Comparison of ENCODE assay signal across 9 cellular contexts in genomic region chr15:74783072-74783807, GRCh38. TPM values are rescaled to one million over a fixed set of nuclear protein-coding genes. Genes with fewer than 3 reads are reported as not detected.
DNase-seq lines count a peak whose midpoint lies in the region; ATAC-seq and TF ChIP-seq lines count a peak whose summit lies in the region.
"Had no signal": no experiment of that assay in that cellular context is flagged by ENCODE, and none has a peak within 500 bp of the region (broad histone marks: within the 10 kb centered on the region; RNA-seq: fewer than 3 reads in every experiment).

No MANE protein-coding gene starts in this region.

- H3K36me3 Mint-ChIP-seq in activated naive CD4-positive, alpha-beta T cell treated with anti-CD3 and anti-CD28 coated beads, Interleukin-2, amount 50 U/mL, for 24 hours, result peaks cover 18% of the 10 kb centered on the region

- ATAC-seq in RWPE2 (ENCODE audit: low read depth) (peak; percentile 25), omental fat pad (ENCODE audit: low FRiP score) (no peak), GM18519 (IDR thresholded peaks at IDR 0.05; ENCODE audit: low FRiP score, unreplicated experiment) (no peak), GM21619 (IDR thresholded peaks at IDR 0.05; ENCODE audit: unreplicated experiment) (no peak)

- H3K9ac ChIP-seq in mucosa of rectum (ENCODE audit: low read depth in 1 of 2, low read length in 2 of 2), result peak overlapping the region; percentile 61 to 90

- TF ChIP-seq CTCF in RWPE2 (IDR thresholded peaks at IDR 0.05; ENCODE audit: poor library complexity, severe bottlenecking) (no peak), omental fat pad (IDR thresholded peaks at IDR 0.05) (no peak)

- H3K27me3 Mint-ChIP-seq in activated naive CD4-positive, alpha-beta T cell treated with anti-CD3 and anti-CD28 coated beads, Interleukin-2, amount 50 U/mL, for 24 hours, result no peaks in the 10 kb centered on the region

- peak overlapping the region; percentile 91 for H3K4me3 Mint-ChIP-seq in activated naive CD4-positive, alpha-beta T cell treated with anti-CD3 and anti-CD28 coated beads, Interleukin-2, amount 50 U/mL, for 24 hours

- H3K4me1 Mint-ChIP-seq in activated naive CD4-positive, alpha-beta T cell treated with anti-CD3 and anti-CD28 coated beads, Interleukin-2, amount 50 U/mL, for 24 hours, result peaks cover 66% of the 10 kb centered on the region

- H3K36me3 ChIP-seq in RWPE2 (ENCODE audit: low read depth) (peaks cover 20% of the 10 kb centered on the region), mucosa of rectum (ENCODE audit: control insufficient read depth in 2 of 2, insufficient read depth in 2 of 2, low read length in 2 of 2) (peaks cover 6 to 7% of the 10 kb centered on the region in 2 donors)

- no peak for DNase-seq in activated naive CD4-positive, alpha-beta T cell treated with Interleukin-2 at 50 U/mL for 16 hours
- DNase-seq in RWPE2 (ENCODE audit: low spot score) (peak; percentile 74), dermis microvascular lymphatic vessel endothelial cell (ENCODE audit: low read depth in 2 of 2) (peak; percentile 57 to 78), omental fat pad (ENCODE audit: low spot score) (no peak)

- H3K27me3 ChIP-seq in RWPE2 (ENCODE audit: insufficient read depth, poor library complexity, severe bottlenecking), result no peaks in the 10 kb centered on the region
- no peaks in the 10 kb centered on the region for H3K27me3 ChIP-seq in mucosa of rectum (ENCODE audit: control insufficient read depth in 2 of 2, insufficient read depth in 2 of 2, low read length in 2 of 2)

- peaks cover 41% of the 10 kb centered on the region for H3K4me1 ChIP-seq in RWPE2 (ENCODE audit: insufficient read depth, poor library complexity, severe bottlenecking)
- peaks cover 69 to 74% of the 10 kb centered on the region in 2 donors for H3K4me1 ChIP-seq in mucosa of rectum (ENCODE audit: control insufficient read depth in 2 of 2, insufficient read depth in 2 of 2, low read length in 2 of 2)

- no peaks in the 10 kb centered on the region for H3K9me3 Mint-ChIP-seq in activated naive CD4-positive, alpha-beta T cell treated with anti-CD3 and anti-CD28 coated beads, Interleukin-2, amount 50 U/mL, for 24 hours

- H3K4me3 ChIP-seq in RWPE2 (ENCODE audit: severe bottlenecking), result peak overlapping the region; percentile 100
- H3K4me3 ChIP-seq in mucosa of rectum (ENCODE audit: low read length in 2 of 2), result peak overlapping the region; percentile 67 to 90

- peak overlapping the region; percentile 94 for H3K27ac Mint-ChIP-seq in activated naive CD4-positive, alpha-beta T cell treated with anti-CD3 and anti-CD28 coated beads, Interleukin-2, amount 50 U/mL, for 24 hours

- H3K27ac ChIP-seq in RWPE2 (ENCODE audit: poor library complexity, severe bottlenecking), result peak overlapping the region; percentile 67
- peak overlapping the region; percentile 35 to 86 for H3K27ac ChIP-seq in mucosa of rectum (ENCODE audit: low read depth in 2 of 2, low read length in 2 of 2)

- H3K9me3 ChIP-seq in RWPE2 (ENCODE audit: severe bottlenecking), result no peaks in the 10 kb centered on the region
- no peaks in the 10 kb centered on the region for H3K9me3 ChIP-seq in mucosa of rectum (ENCODE audit: control insufficient read depth in 2 of 2, low read length in 2 of 2)

RNA-seq across cellular contexts. Expression of gene CSK, which starts 1.4 kb away (rescaled TPM):
- total RNA-seq in dermis microvascular lymphatic vessel endothelial cell (27.9 and 43.1 TPM in 2 replicates), omental fat pad (10 to 100 TPM; 11.6 to 43.2 (median 28.2) TPM)

RNA-seq across cellular contexts. Expression of gene LMAN1L, which starts 29.4 kb away (rescaled TPM):
- total RNA-seq in dermis microvascular lymphatic vessel endothelial cell (not detected in 2 replicates), omental fat pad (not detected)
- total RNA-seq: renal cortical epithelial cell had no signal

RNA-seq across cellular contexts. Expression of gene CYP1A2, which starts 34.6 kb away (rescaled TPM):
- total RNA-seq in dermis microvascular lymphatic vessel endothelial cell, result under 0.01 TPM in 2 replicates
- under 1 TPM in 1 of 4 donors, not detected in 3; 0.37 TPM for total RNA-seq in omental fat pad
- total RNA-seq: renal cortical epithelial cell had no signal

RNA-seq across cellular contexts. Expression of gene CPLX3, which starts 43.2 kb away (rescaled TPM):
- total RNA-seq in dermis microvascular lymphatic vessel endothelial cell (not detected in 2 replicates), omental fat pad (not detected)
- total RNA-seq: renal cortical epithelial cell had no signal

RNA-seq across cellular contexts. Expression of gene CYP1A1, which starts 57.9 kb away (rescaled TPM):
- total RNA-seq in dermis microvascular lymphatic vessel endothelial cell (21.6 and 39.8 TPM in 2 replicates), omental fat pad (1 to 10 TPM in 3 of 4 donors, not detected in 1; 1.9 to 8.3 (median 3.6) TPM)
- total RNA-seq: renal cortical epithelial cell had no signal

Comparison
In these comparisons a context has a peak if more than half of its experiments do, and no peak if none do; other contexts are left out.
1. DNase-seq: peak in RWPE2 (single experiment) and dermis microvascular lymphatic vessel endothelial cell (2 of 2); none in activated naive CD4-positive, alpha-beta T cell treated with Interleukin-2 at 50 U/mL for 16 hours (single experiment) and omental fat pad (single experiment).